ENCODE assay signal across 1 cellular context in the genomic region with DNA sequence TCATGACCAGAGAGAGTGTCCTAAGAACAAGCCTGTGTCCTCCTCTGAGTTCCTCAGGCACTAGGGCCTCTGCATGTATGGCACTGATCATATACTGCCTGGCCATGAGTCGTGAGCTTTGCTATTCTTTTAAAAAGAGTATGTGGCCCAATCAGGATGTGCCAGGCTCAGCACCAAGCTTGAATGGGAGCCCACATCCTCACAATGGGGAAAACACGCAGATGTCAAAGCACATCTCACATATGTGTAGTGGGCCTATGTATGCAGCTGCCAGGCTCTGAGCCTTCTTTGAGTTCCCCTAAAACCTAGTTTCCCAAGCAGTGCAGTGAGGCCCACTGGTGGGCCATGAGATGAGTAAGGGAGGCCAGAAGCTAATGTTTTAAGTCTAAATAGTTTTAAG.
TF ChIP-seq lines count a peak whose summit lies in the region.

No MANE protein-coding gene starts in this region.

TF ChIP-seq in GM12878, 131 proteins besides CTCF, POLR2A, EP300 and RAD21:
- no peak for TF ChIP-seq IRF5 (IDR thresholded peaks at IDR 0.05; ENCODE audit: borderline replicate concordance)
- TF ChIP-seq POLR2AphosphoS5 (IDR thresholded peaks at IDR 0.05; ENCODE audit: low read length) = no peak
- TF ChIP-seq TCF7 (IDR thresholded peaks at IDR 0.05; ENCODE audit: borderline replicate concordance) = no peak
- TF ChIP-seq SMARCA5 (IDR thresholded peaks at IDR 0.05) = no peak
- no peak for TF ChIP-seq KLF5 (IDR thresholded peaks at IDR 0.05; ENCODE audit: partially characterized antibody)
- TF ChIP-seq NFXL1 (IDR thresholded peaks at IDR 0.05; ENCODE audit: borderline replicate concordance) = no peak
- TF ChIP-seq HCFC1 (IDR thresholded peaks at IDR 0.05; ENCODE audit: low read length) = no peak
- no peak for TF ChIP-seq ZBTB33 (IDR thresholded peaks at IDR 0.05)
- TF ChIP-seq RELA (IDR thresholded peaks at IDR 0.05; ENCODE audit: borderline replicate concordance, partially characterized antibody) = no peak
- no peak for TF ChIP-seq PBX3 (IDR thresholded peaks at IDR 0.05; ENCODE audit: insufficient replicate concordance, low read depth, low read length)
- no peak for TF ChIP-seq DPF2 (IDR thresholded peaks at IDR 0.05)
- no peak for TF ChIP-seq LARP7 (IDR thresholded peaks at IDR 0.05)
- TF ChIP-seq NRF1 (conservative IDR thresholded peaks at IDR 0.05; ENCODE audit: low read depth, low read length) = no peak
- TF ChIP-seq RB1 (IDR thresholded peaks at IDR 0.05; ENCODE audit: borderline replicate concordance) = no peak
- no peak for TF ChIP-seq SRF (IDR thresholded peaks at IDR 0.05; ENCODE audit: low read depth in 2 of 2, low read length in 2 of 2)
- no peak for TF ChIP-seq POU2F2 (IDR thresholded peaks at IDR 0.05; ENCODE audit: borderline replicate concordance, low read depth, low read length)
- TF ChIP-seq RELB (IDR thresholded peaks at IDR 0.05; ENCODE audit: low read depth) = no peak
- TF ChIP-seq, protein P1, sequence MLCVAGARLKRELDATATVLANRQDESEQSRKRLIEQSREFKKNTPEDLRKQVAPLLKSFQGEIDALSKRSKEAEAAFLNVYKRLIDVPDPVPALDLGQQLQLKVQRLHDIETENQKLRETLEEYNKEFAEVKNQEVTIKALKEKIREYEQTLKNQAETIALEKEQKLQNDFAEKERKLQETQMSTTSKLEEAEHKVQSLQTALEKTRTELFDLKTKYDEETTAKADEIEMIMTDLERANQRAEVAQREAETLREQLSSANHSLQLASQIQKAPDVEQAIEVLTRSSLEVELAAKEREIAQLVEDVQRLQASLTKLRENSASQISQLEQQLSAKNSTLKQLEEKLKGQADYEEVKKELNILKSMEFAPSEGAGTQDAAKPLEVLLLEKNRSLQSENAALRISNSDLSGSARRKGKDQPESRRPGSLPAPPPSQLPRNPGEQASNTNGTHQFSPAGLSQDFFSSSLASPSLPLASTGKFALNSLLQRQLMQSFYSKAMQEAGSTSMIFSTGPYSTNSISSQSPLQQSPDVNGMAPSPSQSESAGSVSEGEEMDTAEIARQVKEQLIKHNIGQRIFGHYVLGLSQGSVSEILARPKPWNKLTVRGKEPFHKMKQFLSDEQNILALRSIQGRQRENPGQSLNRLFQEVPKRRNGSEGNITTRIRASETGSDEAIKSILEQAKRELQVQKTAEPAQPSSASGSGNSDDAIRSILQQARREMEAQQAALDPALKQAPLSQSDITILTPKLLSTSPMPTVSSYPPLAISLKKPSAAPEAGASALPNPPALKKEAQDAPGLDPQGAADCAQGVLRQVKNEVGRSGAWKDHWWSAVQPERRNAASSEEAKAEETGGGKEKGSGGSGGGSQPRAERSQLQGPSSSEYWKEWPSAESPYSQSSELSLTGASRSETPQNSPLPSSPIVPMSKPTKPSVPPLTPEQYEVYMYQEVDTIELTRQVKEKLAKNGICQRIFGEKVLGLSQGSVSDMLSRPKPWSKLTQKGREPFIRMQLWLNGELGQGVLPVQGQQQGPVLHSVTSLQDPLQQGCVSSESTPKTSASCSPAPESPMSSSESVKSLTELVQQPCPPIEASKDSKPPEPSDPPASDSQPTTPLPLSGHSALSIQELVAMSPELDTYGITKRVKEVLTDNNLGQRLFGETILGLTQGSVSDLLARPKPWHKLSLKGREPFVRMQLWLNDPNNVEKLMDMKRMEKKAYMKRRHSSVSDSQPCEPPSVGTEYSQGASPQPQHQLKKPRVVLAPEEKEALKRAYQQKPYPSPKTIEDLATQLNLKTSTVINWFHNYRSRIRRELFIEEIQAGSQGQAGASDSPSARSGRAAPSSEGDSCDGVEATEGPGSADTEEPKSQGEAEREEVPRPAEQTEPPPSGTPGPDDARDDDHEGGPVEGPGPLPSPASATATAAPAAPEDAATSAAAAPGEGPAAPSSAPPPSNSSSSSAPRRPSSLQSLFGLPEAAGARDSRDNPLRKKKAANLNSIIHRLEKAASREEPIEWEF (IDR thresholded peaks at IDR 0.05; ENCODE audit: insufficient replicate concordance, low read depth, low read length) = no peak
- TF ChIP-seq IKZF2 (IDR thresholded peaks at IDR 0.05) = no peak
- no peak for TF ChIP-seq SUPT20H (IDR thresholded peaks at IDR 0.05; ENCODE audit: borderline replicate concordance, control insufficient read depth, low read depth, low read length)
